In the genomic region with DNA sequence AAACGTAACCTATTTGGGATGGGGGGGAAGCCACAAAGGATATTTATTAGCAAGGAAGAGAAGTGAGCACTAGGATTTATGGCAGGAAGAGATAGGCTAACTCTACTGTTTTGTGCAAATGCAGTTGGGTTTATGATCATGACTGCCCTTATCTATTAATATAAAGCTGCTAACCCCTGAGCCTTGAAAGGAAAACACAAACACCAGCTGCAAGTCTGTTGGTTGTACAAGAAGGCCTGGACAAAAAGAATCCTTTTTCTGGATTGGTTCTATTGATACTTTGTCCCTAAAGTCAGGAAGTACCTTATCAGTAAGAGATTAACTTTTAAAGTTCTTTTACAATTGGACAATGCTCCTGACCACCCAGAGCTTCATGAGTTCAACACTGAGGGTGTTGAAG, we compare ENCODE assay signal across 26 cellular contexts.
DNase-seq lines count a peak whose midpoint lies in the region; ATAC-seq and TF ChIP-seq lines count a peak whose summit lies in the region.
"Had no signal": no experiment of that assay in that cellular context is flagged by ENCODE, and none has a peak within 500 bp of the region (broad histone marks: within the 10 kb centered on the region; RNA-seq: fewer than 3 reads in every experiment).

No MANE protein-coding gene starts in this region.

- no peaks in the 10 kb centered on the region for H3K79me2 ChIP-seq in Loucy (ENCODE audit: insufficient read depth, low read length)

- intact Hi-C loops in CD4-positive, alpha-beta memory T cell (cut with micrococcal nuclease): loop anchor here (5.0 kb wide), 1 partner anchor 41 kb away; no protein-coding TSS in a partner anchor
- intact Hi-C loops in left ventricle myocardium inferior (cut with micrococcal nuclease) (no loop called here), breast epithelium (cut with DNase I; ENCODE audit: low total_unique reads) (no loop called here)

- no peaks in the 10 kb centered on the region for H3K9me3 ChIP-seq in CD4-positive, alpha-beta memory T cell (ENCODE audit: control insufficient read depth in 1 of 2, low read length in 2 of 2)
- H3K9me3 ChIP-seq in Loucy (ENCODE audit: insufficient read depth, low read depth, low read length) (no peaks in the 10 kb centered on the region), left ventricle myocardium inferior (replicated peaks) (no peaks in the 10 kb centered on the region), breast epithelium (no peaks in the 10 kb centered on the region)
- H3K9me3 ChIP-seq: BE2C, MG63, psoas muscle, thyroid gland had no signal

- DNase-seq in CD4-positive, alpha-beta memory T cell: no peak
- DNase-seq in endothelial cell (ENCODE audit: low spot score): no peak
- no peak for DNase-seq in natural killer cell treated with Interleukin-12 subunit alpha and Interleukin-12 subunit beta and Interleukin-15 and Interleukin-18, amount 100 ng/mL, for 72 hours (ENCODE audit: low spot score)
- no peak for DNase-seq in left ventricle myocardium inferior
- DNase-seq in kidney tubule cell (ENCODE audit: low spot score): no peak
- DNase-seq in breast epithelium (ENCODE audit: low spot score in 2 of 2): no peak
- DNase-seq in HFFc6: no peak
- DNase-seq: activated CD4-positive, alpha-beta T cell treated with anti-CD3 and anti-CD28 coated beads, Interleukin-2, amount 10 ng/mL, durations not matched to agents 24 days and 14 days; activated naive CD4-positive, alpha-beta T cell treated with anti-CD3 and anti-CD28 coated beads for 36 hours; activated T-cell treated with anti-CD3 and anti-CD28 coated beads, Interleukin-2, amount 50 U/mL, for 48 hours; BE2C; effector CD4-positive, alpha-beta T cell; erythroblast; HCEC 1CT; heart left ventricle; kidney glomerular epithelial cell; MG63; NCI-H2029; NCI-H69; nucleus accumbens; psoas muscle; stimulated activated naive CD8-positive, alpha-beta T cell treated with anti-CD3 and anti-CD28 coated beads, Interleukin-15, amount 100 ng/mL, for 72 hours; thyroid gland; WERI-Rb-1 had no signal

- no peak for TF ChIP-seq POLR2A in breast epithelium (IDR thresholded peaks at IDR 0.05)

- H3K36me3 ChIP-seq in CD4-positive, alpha-beta memory T cell (ENCODE audit: insufficient read depth, low read length): no peaks in the 10 kb centered on the region
- H3K36me3 ChIP-seq in Loucy (ENCODE audit: insufficient read depth, low read length): peaks cover 7% of the 10 kb centered on the region; the same call in 1 of the 2 replicates
- H3K36me3 ChIP-seq in left ventricle myocardium inferior: peaks cover 27% of the 10 kb centered on the region
- no peaks in the 10 kb centered on the region for H3K36me3 ChIP-seq in breast epithelium
- H3K36me3 ChIP-seq: BE2C, MG63 had no signal

- peaks cover 27 to 47% of the 10 kb centered on the region in 2 donors for H3K36me3 Mint-ChIP-seq in CD4-positive, alpha-beta memory T cell
- H3K36me3 Mint-ChIP-seq in endothelial cell (ENCODE audit: low read depth, unreplicated experiment) (peaks cover 12% of the 10 kb centered on the region), HFFc6 (ENCODE audit: low read depth) (no peaks in the 10 kb centered on the region; the same call in 1 of the 2 replicates)
- peaks cover 22% of the 10 kb centered on the region for H3K36me3 Mint-ChIP-seq in natural killer cell treated with Interleukin-12 subunit alpha and Interleukin-12 subunit beta and Interleukin-15 and Interleukin-18, amount 100 ng/mL, for 72 hours

- CTCF ChIA-PET in CD4-positive, alpha-beta memory T cell (lab: Charles Lee; ENCODE audit: partially characterized antibody): interaction anchor here (1.3 kb wide), 1 partner anchor 18 kb away, joined by 4 read pairs; no protein-coding TSS in a partner anchor

- H3F3A ChIP-seq in Loucy (ENCODE audit: low read depth): peaks cover 8% of the 10 kb centered on the region; the same call in 1 of the 2 replicates

- H4K20me1 ChIP-seq in Loucy (ENCODE audit: insufficient read depth, low read length, poor library complexity, severe bottlenecking): no peaks in the 10 kb centered on the region

- H3K4me3 ChIP-seq in CD4-positive, alpha-beta memory T cell (ENCODE audit: low read length in 2 of 2): no peak overlapping the region
- H3K4me3 ChIP-seq in Loucy (ENCODE audit: low read length, poor library complexity, severe bottlenecking) (peak overlapping the region; percentile 31), left ventricle myocardium inferior (no peak overlapping the region), breast epithelium (no peak overlapping the region)
- H3K4me3 ChIP-seq: heart left ventricle, K562, MG63, psoas muscle, thyroid gland had no signal

- H3K4me1 Mint-ChIP-seq in CD4-positive, alpha-beta memory T cell: peaks cover 44 to 71% (median 61%) of the 10 kb centered on the region in 4 donors
- H3K4me1 Mint-ChIP-seq in endothelial cell (ENCODE audit: unreplicated experiment) (peaks cover 14% of the 10 kb centered on the region), HFFc6 (ENCODE audit: low read depth) (peaks cover 6% of the 10 kb centered on the region; the same call in 1 of the 2 replicates)
- H3K4me1 Mint-ChIP-seq in natural killer cell treated with Interleukin-12 subunit alpha and Interleukin-12 subunit beta and Interleukin-15 and Interleukin-18, amount 100 ng/mL, for 72 hours (ENCODE audit: low read depth in 2 of 2): peaks cover 22 to 62% of the 10 kb centered on the region in 2 donors

- no peak for ATAC-seq in natural killer cell treated with Interleukin-12 subunit alpha and Interleukin-12 subunit beta and Interleukin-15 and Interleukin-18, amount 100 ng/mL, for 72 hours
- ATAC-seq: heart left ventricle; K562; psoas muscle; stimulated activated naive CD8-positive, alpha-beta T cell treated with anti-CD3 and anti-CD28 coated beads, Interleukin-15, amount 100 ng/mL, for 72 hours had no signal

- POLR2A ChIA-PET in CD4-positive, alpha-beta memory T cell (lab: Charles Lee; ENCODE audit: partially characterized antibody): no interaction called here

- no peak for TF ChIP-seq CTCF in Loucy (conservative IDR thresholded peaks at IDR 0.05; ENCODE audit: low read length)
- no peak for TF ChIP-seq CTCF in endothelial cell (IDR thresholded peaks at IDR 0.05; ENCODE audit: unreplicated experiment)
- no peak for TF ChIP-seq CTCF in left ventricle myocardium inferior (IDR thresholded peaks at IDR 0.05; ENCODE audit: borderline replicate concordance)
- no peak for TF ChIP-seq CTCF in breast epithelium (IDR thresholded peaks at IDR 0.05)
- no peak for TF ChIP-seq CTCF in HFFc6 (IDR thresholded peaks at IDR 0.05)

- H3K27ac Mint-ChIP-seq in CD4-positive, alpha-beta memory T cell: peak overlapping the region in 6 of 7 donors; percentile 10 to 85 (median 76)
- H3K27ac Mint-ChIP-seq in endothelial cell (ENCODE audit: unreplicated experiment): peak overlapping the region; percentile 44
- peak overlapping the region; percentile 24 to 67 for H3K27ac Mint-ChIP-seq in natural killer cell treated with Interleukin-12 subunit alpha and Interleukin-12 subunit beta and Interleukin-15 and Interleukin-18, amount 100 ng/mL, for 72 hours
- no peak overlapping the region for H3K27ac Mint-ChIP-seq in HFFc6
- H3K27ac Mint-ChIP-seq: activated naive CD4-positive, alpha-beta T cell treated with anti-CD3 and anti-CD28 coated beads for 36 hours; stimulated activated naive CD8-positive, alpha-beta T cell treated with anti-CD3 and anti-CD28 coated beads, Interleukin-15, amount 100 ng/mL, for 72 hours had no signal

- peaks cover 37% of the 10 kb centered on the region for H3K4me1 ChIP-seq in CD4-positive, alpha-beta memory T cell (ENCODE audit: insufficient read depth, low read length)
- peaks cover 41% of the 10 kb centered on the region for H3K4me1 ChIP-seq in Loucy (ENCODE audit: insufficient read depth, low read length, poor library complexity, severe bottlenecking)
- peaks cover 9% of the 10 kb centered on the region for H3K4me1 ChIP-seq in left ventricle myocardium inferior
- H3K4me1 ChIP-seq in breast epithelium: no peaks in the 10 kb centered on the region
- H3K4me1 ChIP-seq: BE2C, psoas muscle had no signal

- H2AFZ ChIP-seq in Loucy (ENCODE audit: low read length): no peak overlapping the region

- H3K9me2 ChIP-seq in Loucy (replicated peaks; ENCODE audit: low read depth, low read length): no peaks in the 10 kb centered on the region

- no peaks in the 10 kb centered on the region for H3K27me3 Mint-ChIP-seq in CD4-positive, alpha-beta memory T cell
- H3K27me3 Mint-ChIP-seq in endothelial cell (ENCODE audit: unreplicated experiment) (peaks cover 2% of the 10 kb centered on the region), HFFc6 (ENCODE audit: insufficient read depth) (no peaks in the 10 kb centered on the region)
- H3K27me3 Mint-ChIP-seq in natural killer cell treated with Interleukin-12 subunit alpha and Interleukin-12 subunit beta and Interleukin-15 and Interleukin-18, amount 100 ng/mL, for 72 hours: no peaks in the 10 kb centered on the region
- H3K27me3 Mint-ChIP-seq: activated CD4-positive, alpha-beta T cell treated with anti-CD3 and anti-CD28 coated beads, Interleukin-2, amount 10 ng/mL, durations not matched to agents 24 days and 14 days; stimulated activated naive CD8-positive, alpha-beta T cell treated with anti-CD3 and anti-CD28 coated beads, Interleukin-15, amount 100 ng/mL, for 72 hours had no signal

- peak overlapping the region in 5 of 8 donors; percentile 9 to 90 (median 31) for H3K4me3 Mint-ChIP-seq in CD4-positive, alpha-beta memory T cell
- H3K4me3 Mint-ChIP-seq in endothelial cell (ENCODE audit: unreplicated experiment) (no peak overlapping the region), HFFc6 (no peak overlapping the region)
- H3K4me3 Mint-ChIP-seq in natural killer cell treated with Interleukin-12 subunit alpha and Interleukin-12 subunit beta and Interleukin-15 and Interleukin-18, amount 100 ng/mL, for 72 hours: peak overlapping the region; percentile 74
- H3K4me3 Mint-ChIP-seq: activated naive CD4-positive, alpha-beta T cell treated with anti-CD3 and anti-CD28 coated beads for 36 hours; stimulated activated naive CD8-positive, alpha-beta T cell treated with anti-CD3 and anti-CD28 coated beads, Interleukin-15, amount 100 ng/mL, for 72 hours had no signal

- peak overlapping the region; percentile 64 for H3K9ac ChIP-seq in Loucy (ENCODE audit: low read depth, low read length, poor library complexity, severe bottlenecking)

- H3K27ac ChIP-seq in CD4-positive, alpha-beta memory T cell (ENCODE audit: low read depth, low read length): no peak overlapping the region
- H3K27ac ChIP-seq in left ventricle myocardium inferior (replicated peaks) (no peak overlapping the region), breast epithelium (no peak overlapping the region)
- H3K27ac ChIP-seq: heart left ventricle, psoas muscle, thyroid gland, WERI-Rb-1 had no signal

- H3K4me2 ChIP-seq in Loucy (ENCODE audit: low read depth, low read length, poor library complexity, severe bottlenecking): peak overlapping the region; percentile 66

- no peaks in the 10 kb centered on the region for H3K9me3 Mint-ChIP-seq in CD4-positive, alpha-beta memory T cell
- H3K9me3 Mint-ChIP-seq in endothelial cell (ENCODE audit: unreplicated experiment): no peaks in the 10 kb centered on the region
- H3K9me3 Mint-ChIP-seq in natural killer cell treated with Interleukin-12 subunit alpha and Interleukin-12 subunit beta and Interleukin-15 and Interleukin-18, amount 100 ng/mL, for 72 hours: no peaks in the 10 kb centered on the region
- no peaks in the 10 kb centered on the region for H3K9me3 Mint-ChIP-seq in HFFc6
- H3K9me3 Mint-ChIP-seq: activated CD4-positive, alpha-beta T cell treated with anti-CD3 and anti-CD28 coated beads, Interleukin-2, amount 10 ng/mL, durations not matched to agents 24 days and 14 days; activated naive CD4-positive, alpha-beta T cell treated with anti-CD3 and anti-CD28 coated beads for 36 hours; stimulated activated naive CD8-positive, alpha-beta T cell treated with anti-CD3 and anti-CD28 coated beads, Interleukin-15, amount 100 ng/mL, for 72 hours had no signal

- no peaks in the 10 kb centered on the region for H3K27me3 ChIP-seq in CD4-positive, alpha-beta memory T cell (ENCODE audit: insufficient read depth, low read length)
- H3K27me3 ChIP-seq in Loucy (ENCODE audit: insufficient read depth, low read length, poor library complexity, severe bottlenecking) (no peaks in the 10 kb centered on the region), left ventricle myocardium inferior (ENCODE audit: low read depth) (no peaks in the 10 kb centered on the region), breast epithelium (no peaks in the 10 kb centered on the region)
- H3K27me3 ChIP-seq: BE2C, heart left ventricle, MG63, thyroid gland had no signal

Comparison
In these comparisons a context has a peak if more than half of its experiments do, and no peak if none do; other contexts are left out.
1. H3K4me3 Mint-ChIP-seq: peak in CD4-positive, alpha-beta memory T cell (5 of 8) and natural killer cell treated with Interleukin-12 subunit alpha and Interleukin-12 subunit beta and Interleukin-15 and Interleukin-18, amount 100 ng/mL, for 72 hours (single experiment); none in endothelial cell (single experiment) and HFFc6 (single experiment).